Comparison of ENCODE assay signal across 8 cellular contexts in the genomic region with DNA sequence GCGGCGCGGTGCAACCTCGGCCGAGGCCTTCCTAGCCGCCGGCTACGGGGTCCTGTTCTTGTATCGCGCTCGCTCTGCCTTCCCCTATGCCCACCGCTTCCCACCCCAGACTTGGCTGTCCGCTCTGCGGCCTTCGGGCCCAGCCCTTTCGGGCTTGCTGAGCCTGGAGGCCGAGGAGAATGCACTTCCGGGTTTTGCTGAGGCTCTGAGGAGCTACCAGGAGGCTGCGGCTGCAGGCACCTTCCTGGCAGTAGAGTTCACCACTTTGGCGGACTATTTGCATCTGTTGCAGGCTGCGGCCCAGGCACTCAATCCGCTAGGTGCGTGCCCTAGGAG. TPM values are rescaled to one million over a fixed set of nuclear protein-coding genes. Genes with fewer than 3 reads are reported as not detected.
DNase-seq lines count a peak whose midpoint lies in the region; ATAC-seq, FAIRE-seq and TF ChIP-seq lines count a peak whose summit lies in the region.

No MANE protein-coding gene starts in this region.

- H3K27ac Mint-ChIP-seq in CD8-positive, alpha-beta T cell = peak overlapping the region; percentile 100
- peak overlapping the region; percentile 72 for H3K27ac Mint-ChIP-seq in glutamatergic neuron (ENCODE audit: unreplicated experiment)

- H3K36me3 ChIP-seq in CD8-positive, alpha-beta T cell (ENCODE audit: insufficient read depth, low read length) = peaks cover 9% of the 10 kb centered on the region
- H3K36me3 ChIP-seq in OCI-LY3 (replicated peaks; ENCODE audit: low read depth, low read length) = peaks cover 23% of the 10 kb centered on the region
- peaks cover 0 to 5% (median 0%) of the 10 kb centered on the region in 3 donors for H3K36me3 ChIP-seq in pancreas
- H3K36me3 ChIP-seq in upper lobe of right lung = peaks cover 34% of the 10 kb centered on the region

- H3K36me3 Mint-ChIP-seq in CD8-positive, alpha-beta T cell = peaks cover 51% of the 10 kb centered on the region
- H3K36me3 Mint-ChIP-seq in glutamatergic neuron (ENCODE audit: unreplicated experiment) = no peaks in the 10 kb centered on the region

- H3K79me2 ChIP-seq in OCI-LY3 (ENCODE audit: low read length) = peaks cover 16% of the 10 kb centered on the region

- H3K27me3 ChIP-seq in CD8-positive, alpha-beta T cell (ENCODE audit: insufficient read depth, low read length) = no peaks in the 10 kb centered on the region
- H3K27me3 ChIP-seq in OCI-LY3 (ENCODE audit: low read depth, low read length) = no peaks in the 10 kb centered on the region
- H3K27me3 ChIP-seq in pancreas = no peaks in the 10 kb centered on the region
- H3K27me3 ChIP-seq in upper lobe of right lung = no peaks in the 10 kb centered on the region

- intact Hi-C loops in CD8-positive, alpha-beta T cell (cut with DNase I, micrococcal nuclease) = loop anchor here (1.0 to 10.0 kb wide), 11 partner anchors 74 to 908 kb away; a partner anchor contains a TSS
- intact Hi-C loops in pancreas (cut with DNase I) = loop anchor here in 1 of 3 donors (10.0 kb wide), 1 partner anchor 112 kb away; no protein-coding TSS in a partner anchor
- intact Hi-C loops in upper lobe of right lung (cut with DNase I) = no loop called here

- H3K4me3 Mint-ChIP-seq in CD8-positive, alpha-beta T cell = peak overlapping the region; percentile 98
- H3K4me3 Mint-ChIP-seq in glutamatergic neuron (ENCODE audit: unreplicated experiment) = peak overlapping the region; percentile 99

- H3K9me3 ChIP-seq in CD8-positive, alpha-beta T cell (ENCODE audit: low read length) = no peaks in the 10 kb centered on the region
- no peaks in the 10 kb centered on the region for H3K9me3 ChIP-seq in OCI-LY3 (ENCODE audit: insufficient read depth, low read length)
- no peaks in the 10 kb centered on the region for H3K9me3 ChIP-seq in pancreas
- no peaks in the 10 kb centered on the region for H3K9me3 ChIP-seq in upper lobe of right lung

- H3K4me2 ChIP-seq in OCI-LY3 (ENCODE audit: low read length) = peak overlapping the region; percentile 93

- H2AFZ ChIP-seq in OCI-LY3 (ENCODE audit: low read depth, low read length) = peak overlapping the region; percentile 82; the same call in 1 of the 2 replicates

- H3K9me3 Mint-ChIP-seq in CD8-positive, alpha-beta T cell = no peaks in the 10 kb centered on the region
- peaks cover 4% of the 10 kb centered on the region for H3K9me3 Mint-ChIP-seq in glutamatergic neuron (ENCODE audit: unreplicated experiment)

- H3K4me1 Mint-ChIP-seq in CD8-positive, alpha-beta T cell (ENCODE audit: low read depth) = peaks cover 37% of the 10 kb centered on the region
- H3K4me1 Mint-ChIP-seq in glutamatergic neuron (ENCODE audit: low read depth, unreplicated experiment) = peaks cover 4% of the 10 kb centered on the region

- no peak for FAIRE-seq in pancreas (lab: Jason Lieb, UNC)

- peak overlapping the region; percentile 95 for H3K9ac ChIP-seq in OCI-LY3 (ENCODE audit: low read length)

- POLR2A ChIA-PET in CD8-positive, alpha-beta T cell (lab: Charles Lee) = interaction anchor here (0.6 to 1.2 kb wide), 4 partner anchors 18 to 310 kb away, joined by 3 to 6 read pairs (median 4); a partner anchor contains a TSS

- H3K4me3 ChIP-seq in CD8-positive, alpha-beta T cell (ENCODE audit: low read depth, low read length) = peak overlapping the region; percentile 99
- peak overlapping the region; percentile 96 for H3K4me3 ChIP-seq in OCI-LY3 (ENCODE audit: low read length)
- peak overlapping the region; percentile 85 to 99 (median 92) for H3K4me3 ChIP-seq in pancreas
- peak overlapping the region; percentile 97 for H3K4me3 ChIP-seq in upper lobe of right lung

- ATAC-seq in CD8-positive, alpha-beta T cell = peak; percentile 39
- ATAC-seq in GM19328 (IDR thresholded peaks at IDR 0.05; ENCODE audit: unreplicated experiment) (peak; percentile 43), HG03457 (IDR thresholded peaks at IDR 0.05; ENCODE audit: unreplicated experiment) (peak; percentile 38), pancreas (peak; percentile 70 to 82 (median 74)), upper lobe of right lung (peak; percentile 78)

- peak overlapping the region; percentile 100 for H3K27ac ChIP-seq in CD8-positive, alpha-beta T cell (ENCODE audit: low read depth, low read length)
- peak overlapping the region; percentile 66 for H3K27ac ChIP-seq in OCI-LY3 (ENCODE audit: low read length)
- peak overlapping the region; percentile 92 to 97 (median 94) for H3K27ac ChIP-seq in pancreas
- H3K27ac ChIP-seq in upper lobe of right lung = peak overlapping the region; percentile 98

- CTCF ChIA-PET in CD8-positive, alpha-beta T cell (lab: Charles Lee) = no interaction called here

- TF ChIP-seq CTCF in CD8-positive, alpha-beta T cell (IDR thresholded peaks at IDR 0.05) = no peak
- no peak for TF ChIP-seq CTCF in OCI-LY3 (IDR thresholded peaks at IDR 0.05; ENCODE audit: low read depth, low read length)
- TF ChIP-seq CTCF in glutamatergic neuron (IDR thresholded peaks at IDR 0.05; ENCODE audit: partially characterized antibody, unreplicated experiment) = no peak
- no peak for TF ChIP-seq CTCF in pancreas (IDR thresholded peaks at IDR 0.05)
- TF ChIP-seq CTCF in upper lobe of right lung (IDR thresholded peaks at IDR 0.05) = no peak

- no peaks in the 10 kb centered on the region for H4K20me1 ChIP-seq in OCI-LY3 (ENCODE audit: insufficient read depth, low read length)

- H3K27me3 Mint-ChIP-seq in CD8-positive, alpha-beta T cell (ENCODE audit: low read depth) = no peaks in the 10 kb centered on the region
- H3K27me3 Mint-ChIP-seq in glutamatergic neuron (ENCODE audit: unreplicated experiment) = no peaks in the 10 kb centered on the region

- WGBS in pancreas, 2 donors = 0% methylated on average over 21 to 23 of the region's 23 CpGs

- peak; percentile 24 to 79 (median 62) for DNase-seq in CD8-positive, alpha-beta T cell
- peak in 3 of 4 experiments; percentile 33 to 59 (median 53) for DNase-seq in activated naive CD4-positive, alpha-beta T cell (lab: John Stamatoyannopoulos, UW)
- DNase-seq in glutamatergic neuron = no peak
- peak in 4 of 6 donors; percentile 58 to 64 (median 61) for DNase-seq in pancreas
- no peak for DNase-seq in upper lobe of right lung

- H3K4me1 ChIP-seq in CD8-positive, alpha-beta T cell (ENCODE audit: insufficient read depth, low read length) = peaks cover 25% of the 10 kb centered on the region
- H3K4me1 ChIP-seq in OCI-LY3 (ENCODE audit: low read length) = peaks cover 5% of the 10 kb centered on the region
- H3K4me1 ChIP-seq in pancreas = peaks cover 12 to 23% (median 16%) of the 10 kb centered on the region in 3 donors
- peaks cover 8% of the 10 kb centered on the region for H3K4me1 ChIP-seq in upper lobe of right lung

RNA-seq across cellular contexts. Expression of a gene that starts 0.4 kb away (rescaled TPM):
- 10 to 100 TPM; 38.0 to 38.1 TPM for total RNA-seq in CD8-positive, alpha-beta T cell
- total RNA-seq in glutamatergic neuron (ENCODE audit: unreplicated experiment) (25.4 TPM), pancreas (10 to 100 TPM; 25.5 to 40.7 (median 34.4) TPM), upper lobe of right lung (52.8 TPM)
- polyA plus RNA-seq in pancreas = 10 to 100 TPM; 54.9 to 62.3 TPM

RNA-seq across cellular contexts. Expression of a gene that starts 0.9 kb away (rescaled TPM):
- under 1 TPM; 0.56 to 0.76 TPM for total RNA-seq in CD8-positive, alpha-beta T cell
- 0.49 TPM for total RNA-seq in glutamatergic neuron (ENCODE audit: unreplicated experiment)
- total RNA-seq in pancreas = 1 to 10 TPM; 1.0 to 2.8 (median 1.7) TPM
- polyA plus RNA-seq in pancreas = 1 to 10 TPM; 1.1 to 1.7 TPM
- total RNA-seq in upper lobe of right lung = 1.9 TPM

RNA-seq across cellular contexts. Expression of a gene that starts 6.4 kb away (rescaled TPM):
- 1 to 10 TPM; 2.5 to 2.8 TPM for total RNA-seq in CD8-positive, alpha-beta T cell
- total RNA-seq in glutamatergic neuron (ENCODE audit: unreplicated experiment) (3.0 TPM), pancreas (1 to 10 TPM; 2.0 to 5.6 (median 3.2) TPM), upper lobe of right lung (5.0 TPM)
- 1 to 10 TPM; 2.2 to 3.5 TPM for polyA plus RNA-seq in pancreas

Comparison
In these comparisons a context has a peak if more than half of its experiments do, and no peak if none do; other contexts are left out.
1. DNase-seq: peak in CD8-positive, alpha-beta T cell (7 of 7), activated naive CD4-positive, alpha-beta T cell (3 of 4) and pancreas (4 of 6); none in glutamatergic neuron (single experiment) and upper lobe of right lung (single experiment).
2. Peak in every context shown above with its lines, with median percentiles within 50 percentile points of each other: ATAC-seq, H3K27ac ChIP-seq and H3K4me3 ChIP-seq.